Comparison of ENCODE assay signal across 20 cellular contexts in the genomic region with DNA sequence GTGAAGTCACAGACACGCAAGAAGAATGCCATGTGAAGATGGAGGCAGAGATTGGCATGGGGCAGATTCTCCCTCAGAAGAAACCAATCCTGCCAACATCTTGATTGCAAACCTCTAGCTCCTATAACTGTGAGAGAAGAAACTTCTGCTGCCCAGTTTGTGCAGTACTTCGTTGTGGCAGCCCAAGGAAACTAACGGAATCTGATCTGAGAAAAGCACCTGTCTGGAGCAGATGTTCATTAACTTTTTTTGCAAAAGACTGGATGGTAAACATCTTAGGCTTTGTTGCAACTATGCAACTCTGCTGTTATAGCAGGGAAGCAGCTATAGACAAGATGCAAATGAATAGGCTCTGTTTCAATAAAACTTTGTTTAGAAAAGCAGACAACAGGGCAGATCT. TPM values are rescaled to one million over a fixed set of nuclear protein-coding genes. Genes with fewer than 3 reads are reported as not detected.
DNase-seq lines count a peak whose midpoint lies in the region; ATAC-seq and TF ChIP-seq lines count a peak whose summit lies in the region.
"Had no signal": no experiment of that assay in that cellular context is flagged by ENCODE, and none has a peak within 500 bp of the region (broad histone marks: within the 10 kb centered on the region; RNA-seq: fewer than 3 reads in every experiment).

No MANE protein-coding gene starts in this region.

- H3K27me3 Mint-ChIP-seq in T-helper 1 cell treated with Interleukin-12 subunit alpha and Interleukin-12 subunit beta and Interleukin-4 antibody, amounts not matched to agents 30 μg/mL and 1 μg/mL, for 36 hours (ENCODE audit: low read depth): no peaks in the 10 kb centered on the region
- no peaks in the 10 kb centered on the region for H3K27me3 Mint-ChIP-seq in WTC11 (ENCODE audit: low read depth)

- no peaks in the 10 kb centered on the region for H3K9me3 ChIP-seq in body of pancreas

- no peak for ATAC-seq in activated naive CD4-positive, alpha-beta T cell treated with anti-CD3 and anti-CD28 coated beads, Interleukin-2, amount 50 U/mL, for 72 hours
- ATAC-seq in body of pancreas: peak; percentile 54
- ATAC-seq in WTC11: no peak
- ATAC-seq: HepG2 had no signal

- 46 to 58% methylated on average over 3 of the region's 3 CpGs for WGBS in body of pancreas, 2 donors

- intact Hi-C loops in body of pancreas (cut with DNase I): loop anchor here (10.0 kb wide), 1 partner anchor 75 kb away; a partner anchor contains a TSS

- peak overlapping the region in 1 of 4 donors; percentile 13 for H3K27ac ChIP-seq in body of pancreas
- H3K27ac ChIP-seq: 22Rv1, KMS-11, PC-9 had no signal

- H3K4me1 Mint-ChIP-seq in T-helper 1 cell treated with Interleukin-12 subunit alpha and Interleukin-12 subunit beta and Interleukin-4 antibody, amounts not matched to agents 30 μg/mL and 1 μg/mL, for 36 hours (ENCODE audit: low read depth): peaks cover 32% of the 10 kb centered on the region
- H3K4me1 Mint-ChIP-seq in WTC11: peaks cover 10% of the 10 kb centered on the region

- H3K4me3 Mint-ChIP-seq in T-helper 1 cell treated with Interleukin-12 subunit alpha and Interleukin-12 subunit beta and Interleukin-4 antibody, amounts not matched to agents 30 μg/mL and 1 μg/mL, for 36 hours: no peak overlapping the region
- H3K4me3 Mint-ChIP-seq in WTC11: no peak overlapping the region

- H3K36me3 ChIP-seq in body of pancreas (replicated peaks in 1 of 2; ENCODE audit: insufficient read depth in 1 of 2, low read depth in 2 of 2): no peaks in the 10 kb centered on the region

- H3K4me1 ChIP-seq in body of pancreas: peaks cover 22% of the 10 kb centered on the region

- no peak for TF ChIP-seq POLR2A in body of pancreas (IDR thresholded peaks at IDR 0.05)

- H3K27me3 ChIP-seq in body of pancreas: no peaks in the 10 kb centered on the region

- no peak overlapping the region for H3K4me3 ChIP-seq in body of pancreas
- H3K4me3 ChIP-seq: PC-9 had no signal

- H3K9me3 Mint-ChIP-seq in T-helper 1 cell treated with Interleukin-12 subunit alpha and Interleukin-12 subunit beta and Interleukin-4 antibody, amounts not matched to agents 30 μg/mL and 1 μg/mL, for 36 hours: no peaks in the 10 kb centered on the region
- H3K9me3 Mint-ChIP-seq in activated naive CD4-positive, alpha-beta T cell treated with anti-CD3 and anti-CD28 coated beads, Interleukin-2, amount 50 U/mL, for 72 hours: no peaks in the 10 kb centered on the region
- H3K9me3 Mint-ChIP-seq in WTC11: no peaks in the 10 kb centered on the region

- CTCF ChIA-PET in WTC11 (lab: Charles Lee): interaction anchor here (1.1 kb wide), 1 partner anchor 15 kb away, joined by 6 read pairs; no protein-coding TSS in a partner anchor

- H3K36me3 Mint-ChIP-seq in T-helper 1 cell treated with Interleukin-12 subunit alpha and Interleukin-12 subunit beta and Interleukin-4 antibody, amounts not matched to agents 30 μg/mL and 1 μg/mL, for 36 hours (ENCODE audit: low read depth): peaks cover 76% of the 10 kb centered on the region
- H3K36me3 Mint-ChIP-seq in activated naive CD4-positive, alpha-beta T cell treated with anti-CD3 and anti-CD28 coated beads, Interleukin-2, amount 50 U/mL, for 72 hours: peaks cover 21 to 46% of the 10 kb centered on the region in 2 donors
- H3K36me3 Mint-ChIP-seq in WTC11: no peaks in the 10 kb centered on the region

- TF ChIP-seq CTCF in body of pancreas (IDR thresholded peaks at IDR 0.05) (no peak), WTC11 (IDR thresholded peaks at IDR 0.05) (no peak)

- peak overlapping the region; percentile 49 for H3K27ac Mint-ChIP-seq in T-helper 1 cell treated with Interleukin-12 subunit alpha and Interleukin-12 subunit beta and Interleukin-4 antibody, amounts not matched to agents 30 μg/mL and 1 μg/mL, for 36 hours
- peak overlapping the region; percentile 5 to 45 for H3K27ac Mint-ChIP-seq in activated naive CD4-positive, alpha-beta T cell treated with anti-CD3 and anti-CD28 coated beads, Interleukin-2, amount 50 U/mL, for 72 hours
- H3K27ac Mint-ChIP-seq in WTC11: no peak overlapping the region

- DNase-seq in T-helper 1 cell: no peak
- no peak for DNase-seq in activated naive CD4-positive, alpha-beta T cell treated with anti-CD3 and anti-CD28 coated beads, Interleukin-2, amount 50 U/mL, for 72 hours (ENCODE audit: low spot score in 2 of 2)
- DNase-seq in activated naive CD4-positive, alpha-beta T cell (lab: John Stamatoyannopoulos, UW): no peak
- peak in 2 of 4 donors; percentile 40 to 47 for DNase-seq in body of pancreas
- no peak for DNase-seq in NCI-H1092 (lab: John Stamatoyannopoulos, UW)
- no peak for DNase-seq in GM19238 (ENCODE audit: insufficient read length, low spot score)
- DNase-seq in WTC11 (ENCODE audit: low spot score): no peak
- DNase-seq: DMS153, H7, NCI-H1436 treated with DMSO at 0.1 percent for 48 hours, NCI-H2029 treated with DMSO at 0.1 percent for 48 hours, NCI-H2171 treated with DMSO at 0.1 percent for 48 hours, NCI-H774, PC-9 had no signal

- POLR2A ChIA-PET in WTC11 (lab: Charles Lee): no interaction called here

TF ChIP-seq in WTC11, 78 proteins besides CTCF, POLR2A, EP300 and RAD21:
- TF ChIP-seq, protein P1, sequence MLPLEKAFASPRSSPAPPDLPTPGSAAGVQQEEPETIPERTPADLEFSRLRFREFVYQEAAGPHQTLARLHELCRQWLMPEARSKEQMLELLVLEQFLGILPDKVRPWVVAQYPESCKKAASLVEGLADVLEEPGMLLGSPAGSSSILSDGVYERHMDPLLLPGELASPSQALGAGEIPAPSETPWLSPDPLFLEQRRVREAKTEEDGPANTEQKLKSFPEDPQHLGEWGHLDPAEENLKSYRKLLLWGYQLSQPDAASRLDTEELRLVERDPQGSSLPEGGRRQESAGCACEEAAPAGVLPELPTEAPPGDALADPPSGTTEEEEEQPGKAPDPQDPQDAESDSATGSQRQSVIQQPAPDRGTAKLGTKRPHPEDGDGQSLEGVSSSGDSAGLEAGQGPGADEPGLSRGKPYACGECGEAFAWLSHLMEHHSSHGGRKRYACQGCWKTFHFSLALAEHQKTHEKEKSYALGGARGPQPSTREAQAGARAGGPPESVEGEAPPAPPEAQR (CRISPR knock-in tag; IDR thresholded peaks at IDR 0.05): no peak
- TF ChIP-seq, protein P2, sequence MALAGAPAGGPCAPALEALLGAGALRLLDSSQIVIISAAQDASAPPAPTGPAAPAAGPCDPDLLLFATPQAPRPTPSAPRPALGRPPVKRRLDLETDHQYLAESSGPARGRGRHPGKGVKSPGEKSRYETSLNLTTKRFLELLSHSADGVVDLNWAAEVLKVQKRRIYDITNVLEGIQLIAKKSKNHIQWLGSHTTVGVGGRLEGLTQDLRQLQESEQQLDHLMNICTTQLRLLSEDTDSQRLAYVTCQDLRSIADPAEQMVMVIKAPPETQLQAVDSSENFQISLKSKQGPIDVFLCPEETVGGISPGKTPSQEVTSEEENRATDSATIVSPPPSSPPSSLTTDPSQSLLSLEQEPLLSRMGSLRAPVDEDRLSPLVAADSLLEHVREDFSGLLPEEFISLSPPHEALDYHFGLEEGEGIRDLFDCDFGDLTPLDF (CRISPR knock-in tag; IDR thresholded peaks at IDR 0.05): no peak
- no peak for TF ChIP-seq ESRRA (CRISPR knock-in tag; IDR thresholded peaks at IDR 0.05; ENCODE audit: borderline replicate concordance)
- TF ChIP-seq, protein P3, sequence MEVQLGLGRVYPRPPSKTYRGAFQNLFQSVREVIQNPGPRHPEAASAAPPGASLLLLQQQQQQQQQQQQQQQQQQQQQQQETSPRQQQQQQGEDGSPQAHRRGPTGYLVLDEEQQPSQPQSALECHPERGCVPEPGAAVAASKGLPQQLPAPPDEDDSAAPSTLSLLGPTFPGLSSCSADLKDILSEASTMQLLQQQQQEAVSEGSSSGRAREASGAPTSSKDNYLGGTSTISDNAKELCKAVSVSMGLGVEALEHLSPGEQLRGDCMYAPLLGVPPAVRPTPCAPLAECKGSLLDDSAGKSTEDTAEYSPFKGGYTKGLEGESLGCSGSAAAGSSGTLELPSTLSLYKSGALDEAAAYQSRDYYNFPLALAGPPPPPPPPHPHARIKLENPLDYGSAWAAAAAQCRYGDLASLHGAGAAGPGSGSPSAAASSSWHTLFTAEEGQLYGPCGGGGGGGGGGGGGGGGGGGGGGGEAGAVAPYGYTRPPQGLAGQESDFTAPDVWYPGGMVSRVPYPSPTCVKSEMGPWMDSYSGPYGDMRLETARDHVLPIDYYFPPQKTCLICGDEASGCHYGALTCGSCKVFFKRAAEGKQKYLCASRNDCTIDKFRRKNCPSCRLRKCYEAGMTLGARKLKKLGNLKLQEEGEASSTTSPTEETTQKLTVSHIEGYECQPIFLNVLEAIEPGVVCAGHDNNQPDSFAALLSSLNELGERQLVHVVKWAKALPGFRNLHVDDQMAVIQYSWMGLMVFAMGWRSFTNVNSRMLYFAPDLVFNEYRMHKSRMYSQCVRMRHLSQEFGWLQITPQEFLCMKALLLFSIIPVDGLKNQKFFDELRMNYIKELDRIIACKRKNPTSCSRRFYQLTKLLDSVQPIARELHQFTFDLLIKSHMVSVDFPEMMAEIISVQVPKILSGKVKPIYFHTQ (CRISPR knock-in tag; IDR thresholded peaks at IDR 0.05): no peak
- TF ChIP-seq, protein P4, sequence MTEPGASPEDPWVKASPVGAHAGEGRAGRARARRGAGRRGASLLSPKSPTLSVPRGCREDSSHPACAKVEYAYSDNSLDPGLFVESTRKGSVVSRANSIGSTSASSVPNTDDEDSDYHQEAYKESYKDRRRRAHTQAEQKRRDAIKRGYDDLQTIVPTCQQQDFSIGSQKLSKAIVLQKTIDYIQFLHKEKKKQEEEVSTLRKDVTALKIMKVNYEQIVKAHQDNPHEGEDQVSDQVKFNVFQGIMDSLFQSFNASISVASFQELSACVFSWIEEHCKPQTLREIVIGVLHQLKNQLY (CRISPR knock-in tag; IDR thresholded peaks at IDR 0.05): no peak
- no peak for TF ChIP-seq JAZF1 (CRISPR knock-in tag; IDR thresholded peaks at IDR 0.05)
- no peak for TF ChIP-seq ZNF232 (CRISPR knock-in tag; IDR thresholded peaks at IDR 0.05)
- no peak for TF ChIP-seq NFATC4 (CRISPR knock-in tag; IDR thresholded peaks at IDR 0.05)
- no peak for TF ChIP-seq RORB (CRISPR knock-in tag; IDR thresholded peaks at IDR 0.05)
- no peak for TF ChIP-seq CBFB (CRISPR knock-in tag; IDR thresholded peaks at IDR 0.05; ENCODE audit: low read depth)
- no peak for TF ChIP-seq HMGA2 (CRISPR knock-in tag; IDR thresholded peaks at IDR 0.05)

RNA-seq across cellular contexts. Expression of a gene that starts 25.1 kb away (rescaled TPM):
- total RNA-seq in activated naive CD4-positive, alpha-beta T cell treated with anti-CD3 and anti-CD28 coated beads, Interleukin-2, amount 50 U/mL, for 72 hours: not detected
- total RNA-seq in body of pancreas (1 to 10 TPM in 1 of 2 donors, not detected in 1; 1.8 TPM), WTC11 (2021) (0.21 to 0.33 TPM in 2 of 3 replicates, not detected in the other)
- total RNA-seq: H7, M059J, NCI-H460, PC-9 had no signal

RNA-seq across cellular contexts. Expression of a gene that starts 52.0 kb away (rescaled TPM):
- total RNA-seq in activated naive CD4-positive, alpha-beta T cell treated with anti-CD3 and anti-CD28 coated beads, Interleukin-2, amount 50 U/mL, for 72 hours: 1,000 to 10,000 TPM in 1 of 2 donors, 100 to 1,000 TPM in 1; 761 to 1,053 TPM
- 10 to 100 TPM in 1 of 2 donors, 1 to 10 TPM in 1; 6.3 to 16.1 TPM for total RNA-seq in body of pancreas
- total RNA-seq in WTC11 (2021): 2.7 to 3.7 TPM (median 3.2 TPM) in 3 replicates

Comparison
In these comparisons a context has a peak if more than half of its experiments do, and no peak if none do; other contexts are left out.
1. RNA of a gene that starts 52.0 kb away (total RNA-seq): 761 to 1,053 TPM in activated naive CD4-positive, alpha-beta T cell treated with anti-CD3 and anti-CD28 coated beads, Interleukin-2, amount 50 U/mL, for 72 hours; 6.3 to 16.1 TPM in body of pancreas and 2.7 to 3.7 TPM in WTC11; every median in the first group is over 10 times any median in the second.